In the genomic region with DNA sequence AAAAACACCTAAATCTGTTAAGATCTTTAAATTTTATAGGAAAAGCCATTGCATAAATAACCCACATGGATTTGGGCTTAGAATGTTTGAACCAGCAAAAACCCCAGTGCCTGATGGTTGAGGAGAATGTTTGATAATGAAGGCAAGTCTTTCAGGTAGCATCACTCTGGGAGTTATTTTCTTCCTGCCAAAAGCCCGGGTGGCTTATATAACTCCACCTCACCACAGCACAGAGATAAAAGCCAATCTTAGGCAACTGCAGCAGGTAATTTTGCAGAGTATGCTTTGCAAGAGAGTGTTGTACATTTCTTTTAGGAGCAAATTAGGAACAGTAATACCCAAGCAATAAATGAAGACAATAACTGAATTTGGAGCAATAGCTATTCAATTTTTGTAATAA, we compare ENCODE assay signal across 25 cellular contexts. TPM values are rescaled to one million over a fixed set of nuclear protein-coding genes. Genes with fewer than 3 reads are reported as not detected.
"Had no signal": no experiment of that assay in that cellular context is flagged by ENCODE, and none has a peak within 500 bp of the region (broad histone marks: within the 10 kb centered on the region; RNA-seq: fewer than 3 reads in every experiment).

No MANE protein-coding gene starts in this region.

- DNase-seq: activated B cell treated with CpG ODN at 0.5 μM for 24 hours; activated CD4-positive, alpha-beta memory T cell treated with anti-CD3 and anti-CD28 coated beads, Interleukin-2, amount 10 ng/mL, durations not matched to agents 7 days and 5 days; activated CD4-positive, alpha-beta T cell treated with anti-CD3 and anti-CD28 coated beads for 4 hours; activated CD4-positive, alpha-beta T cell treated with anti-CD3 and anti-CD28 coated beads, Interleukin-2, amount 10 ng/mL, durations not matched to agents 24 days and 14 days; activated CD4-positive, alpha-beta T cell treated with anti-CD3 and anti-CD28 coated beads, Interleukin-2, amount 50 U/mL, for 1 hour; activated CD4-positive, alpha-beta T cell treated with anti-CD3 and anti-CD28 coated beads, Interleukin-2, amount 50 U/mL, for 4 hours; activated CD4-positive, CD25-positive, alpha-beta regulatory T cell treated with anti-CD3 and anti-CD28 coated beads, Interleukin-2, amount 50 U/mL, for 72 hours; activated CD8-positive, alpha-beta memory T cell treated with anti-CD3 and anti-CD28 coated beads for 24 hours; activated CD8-positive, alpha-beta memory T cell treated with anti-CD3 and anti-CD28 coated beads, Interleukin-2, amount 10 ng/mL, durations not matched to agents 7 days and 5 days; activated CD8-positive, alpha-beta memory T cell treated with anti-CD3 and anti-CD28 coated beads, Interleukin-2, amount 50 U/mL, for 48 hours; activated CD8-positive, alpha-beta T cell treated with anti-CD3 and anti-CD28 coated beads, Interleukin-2, amount 10 ng/mL, durations not matched to agents 7 days and 5 days; activated effector memory CD4-positive, alpha-beta T cell treated with Interleukin-2 at 50 U/mL for 16 hours; activated gamma-delta T cell; activated naive CD4-positive, alpha-beta T cell treated with anti-CD3 and anti-CD28 coated beads, Interleukin-2, amount 10 ng/mL, durations not matched to agents 7 days and 5 days; activated naive CD4-positive, alpha-beta T cell treated with Interleukin-2 at 50 U/mL for 16 hours; activated naive CD8-positive, alpha-beta T cell treated with anti-CD3 and anti-CD28 coated beads, Interleukin-2, amount 10 ng/mL, durations not matched to agents 7 days and 5 days; activated naive CD8-positive, alpha-beta T cell treated with anti-CD3 and anti-CD28 coated beads, Interleukin-2, amount 50 U/mL, for 24 hours; activated T-cell treated with anti-CD3 and anti-CD28 coated beads, Interleukin-2, amount 50 U/mL, for 24 hours; activated T-cell treated with anti-CD3 and anti-CD28 coated beads, Interleukin-2, amount 50 U/mL, for 48 hours; amygdala; anterior cingulate cortex; central memory CD4-positive, alpha-beta T cell; T-helper 1 cell; T-helper 2 cell; T-helper 9 cell had no signal

RNA-seq across cellular contexts. Expression of a gene that starts 7.8 kb away (rescaled TPM):
- total RNA-seq: activated CD4-positive, alpha-beta memory T cell treated with anti-CD3 and anti-CD28 coated beads, Interleukin-2, amount 10 ng/mL, durations not matched to agents 7 days and 5 days; activated CD8-positive, alpha-beta T cell treated with anti-CD3 and anti-CD28 coated beads, Interleukin-2, amount 10 ng/mL, durations not matched to agents 7 days and 5 days; activated naive CD8-positive, alpha-beta T cell treated with anti-CD3 and anti-CD28 coated beads, Interleukin-2, amount 10 ng/mL, durations not matched to agents 7 days and 5 days had no signal
